8 cellular contexts compared by ENCODE assay signal in genomic region chr22:38870312-38870741, GRCh38. TPM values are rescaled to one million over a fixed set of nuclear protein-coding genes. Genes with fewer than 3 reads are reported as not detected.
A peak's percentile ranks its signal among the peaks of the same experiment; 100 is the strongest.
DNase-seq lines count a peak whose midpoint lies in the region; ATAC-seq and TF ChIP-seq lines count a peak whose summit lies in the region.

No MANE protein-coding gene starts in this region.

- H3K9ac ChIP-seq in muscle layer of colon (ENCODE audit: low read length): peak overlapping the region; percentile 84

- H3K9me3 ChIP-seq in Panc1 (ENCODE audit: control insufficient read depth, insufficient read depth, low read depth, low read length) (no peaks in the 10 kb centered on the region), esophagus muscularis mucosa (no peaks in the 10 kb centered on the region), muscle layer of colon (ENCODE audit: low read length) (no peaks in the 10 kb centered on the region)

- H3K27ac ChIP-seq in Panc1 (ENCODE audit: low read length): peak overlapping the region; percentile 75
- H3K27ac ChIP-seq in esophagus muscularis mucosa (replicated peaks in 1 of 4): peak overlapping the region; percentile 94 to 99 (median 97)
- peak overlapping the region; percentile 85 for H3K27ac ChIP-seq in muscle layer of colon (ENCODE audit: low read depth, low read length)

- 2% methylated on average over 11 of the region's 12 CpGs for WGBS in esophagus muscularis mucosa

- H3K4me1 Mint-ChIP-seq in activated T-cell treated with anti-CD3 and anti-CD28 coated beads, Interleukin-2, amount 50 U/mL, for 24 hours (ENCODE audit: low read depth): peaks cover 62% of the 10 kb centered on the region

- peaks cover 2% of the 10 kb centered on the region for H3K9me3 Mint-ChIP-seq in activated T-cell treated with anti-CD3 and anti-CD28 coated beads, Interleukin-2, amount 50 U/mL, for 24 hours

- in situ Hi-C loops in KBM-7 (cut with MboI; ENCODE audit: low pct_unique_long_range_greater_than_20kb, low sequenced_read_pairs) (no loop called here), Panc1 (cut with HindIII; ENCODE audit: low pct_unique_long_range_greater_than_20kb, low sequenced_read_pairs) (no loop called here)

- H3K27me3 ChIP-seq in Panc1 (ENCODE audit: control insufficient read depth, insufficient read depth, low read length) (no peaks in the 10 kb centered on the region), esophagus muscularis mucosa (no peaks in the 10 kb centered on the region), muscle layer of colon (ENCODE audit: control insufficient read depth in 1 of 2, insufficient read depth in 2 of 2, low read length in 2 of 2) (no peaks in the 10 kb centered on the region)

- peak overlapping the region; percentile 94 for H3K27ac Mint-ChIP-seq in activated T-cell treated with anti-CD3 and anti-CD28 coated beads, Interleukin-2, amount 50 U/mL, for 24 hours

- POLR2A ChIA-PET in Panc1 (lab: Charles Lee): no interaction called here

- TF ChIP-seq CTCF in Panc1 (IDR thresholded peaks at IDR 0.05) (peak; percentile 93), esophagus muscularis mucosa (IDR thresholded peaks at IDR 0.05) (peak; percentile 92 to 95 (median 94))

- peak; percentile 72 for ATAC-seq in Panc1
- no peak for ATAC-seq in HG03460 (IDR thresholded peaks at IDR 0.05; ENCODE audit: unreplicated experiment)

- no peak for TF ChIP-seq POLR2A in esophagus muscularis mucosa (IDR thresholded peaks at IDR 0.05; ENCODE audit: low read depth)

- peaks cover 52% of the 10 kb centered on the region for H3K36me3 Mint-ChIP-seq in activated T-cell treated with anti-CD3 and anti-CD28 coated beads, Interleukin-2, amount 50 U/mL, for 24 hours (ENCODE audit: low read depth)

- peak overlapping the region; percentile 63 to 70 for H3K4me3 ChIP-seq in Panc1 (ENCODE audit: low read depth in 2 of 2, low read length in 2 of 2)
- H3K4me3 ChIP-seq in esophagus muscularis mucosa: peak overlapping the region; percentile 78 to 99 (median 91)
- peak overlapping the region; percentile 12 to 71 for H3K4me3 ChIP-seq in muscle layer of colon (ENCODE audit: low read depth in 1 of 2, low read length in 2 of 2)

- CTCF ChIA-PET in Panc1 (lab: Charles Lee): interaction anchor here (0.6 to 1.5 kb wide), 6 partner anchors 43 to 221 kb away, joined by 3 to 11 read pairs (median 6); no protein-coding TSS in a partner anchor

- H3K4me3 Mint-ChIP-seq in activated T-cell treated with anti-CD3 and anti-CD28 coated beads, Interleukin-2, amount 50 U/mL, for 24 hours: peak overlapping the region; percentile 93

- H3K4me1 ChIP-seq in Panc1 (ENCODE audit: control insufficient read depth, insufficient read depth, low read length) (peaks cover 23% of the 10 kb centered on the region), esophagus muscularis mucosa (peaks cover 58 to 75% (median 73%) of the 10 kb centered on the region in 4 donors), muscle layer of colon (ENCODE audit: insufficient read depth, low read length) (peaks cover 56% of the 10 kb centered on the region)

- BruUV-seq in Panc1 (replicated peaks; lab: Mats Ljungman, UMichigan): TSS peak; percentile 75

- DNase-seq in EH (ENCODE audit: low read depth) (peak; percentile 86), KBM-7 (peak; percentile 83), Panc1 (ENCODE audit: low read depth, low spot score) (no peak), esophagus muscularis mucosa (ENCODE audit: extremely low spot score) (no peak)
- peak; percentile 90 for DNase-seq in activated T-cell treated with anti-CD3 and anti-CD28 coated beads, Interleukin-2, amount 50 U/mL, for 24 hours
- peak; percentile 87 for DNase-seq in stimulated activated CD8-positive, alpha-beta memory T cell treated with anti-CD3 and anti-CD28 coated beads, Interleukin-4, amount 100 ng/mL, for 24 hours (ENCODE audit: low read depth)

- no peaks in the 10 kb centered on the region for H3K27me3 Mint-ChIP-seq in activated T-cell treated with anti-CD3 and anti-CD28 coated beads, Interleukin-2, amount 50 U/mL, for 24 hours

- H3K36me3 ChIP-seq in Panc1 (ENCODE audit: control insufficient read depth, insufficient read depth, low read length): no peaks in the 10 kb centered on the region; the same call in 1 of the 2 replicates
- peaks cover 17 to 46% (median 38%) of the 10 kb centered on the region in 4 donors for H3K36me3 ChIP-seq in esophagus muscularis mucosa
- peaks cover 30% of the 10 kb centered on the region for H3K36me3 ChIP-seq in muscle layer of colon (ENCODE audit: insufficient read depth, low read length)

- TF ChIP-seq EP300 in esophagus muscularis mucosa (IDR thresholded peaks at IDR 0.05): no peak

- intact Hi-C loops in Panc1 (cut with micrococcal nuclease; ENCODE audit: unreplicated experiment): loop anchor here (10.0 kb wide), 1 partner anchor 54 kb away; no protein-coding TSS in a partner anchor
- intact Hi-C loops in esophagus muscularis mucosa (cut with DNase I): no loop called here

RNA-seq across cellular contexts. Expression of gene CBX6, which starts 1.7 kb away (rescaled TPM):
- 98.4 TPM for total RNA-seq in Panc1 (2021; ENCODE audit: unreplicated experiment)
- 45.3 TPM for polyA plus RNA-seq in Panc1 (2012; ENCODE audit: insufficient read length)
- 100 to 1,000 TPM in 3 of 4 donors, 10 to 100 TPM in 1; 73.7 to 172 (median 129) TPM for total RNA-seq in esophagus muscularis mucosa

RNA-seq across cellular contexts. Expression of gene NPTXR, which starts 26.5 kb away (rescaled TPM):
- total RNA-seq in Panc1 (2021; ENCODE audit: unreplicated experiment) (32.6 TPM), esophagus muscularis mucosa (10 to 100 TPM in 1 of 4 donors, 1 to 10 TPM in 3; 8.2 to 15.0 (median 8.8) TPM)
- 29.8 TPM for polyA plus RNA-seq in Panc1 (2012; ENCODE audit: insufficient read length)

Comparison
In these comparisons a context has a peak if more than half of its experiments do, and no peak if none do; other contexts are left out.
1. DNase-seq: peak in EH (single experiment), KBM-7 (single experiment), activated T-cell treated with anti-CD3 and anti-CD28 coated beads, Interleukin-2, amount 50 U/mL, for 24 hours (single experiment) and stimulated activated CD8-positive, alpha-beta memory T cell treated with anti-CD3 and anti-CD28 coated beads, Interleukin-4, amount 100 ng/mL, for 24 hours (single experiment); none in Panc1 (single experiment) and esophagus muscularis mucosa (single experiment).
2. Peak in every context shown above with its lines, with median percentiles within 50 percentile points of each other: H3K27ac ChIP-seq and H3K4me3 ChIP-seq.